ENCODE assay signal across 20 cellular contexts in the genomic region with DNA sequence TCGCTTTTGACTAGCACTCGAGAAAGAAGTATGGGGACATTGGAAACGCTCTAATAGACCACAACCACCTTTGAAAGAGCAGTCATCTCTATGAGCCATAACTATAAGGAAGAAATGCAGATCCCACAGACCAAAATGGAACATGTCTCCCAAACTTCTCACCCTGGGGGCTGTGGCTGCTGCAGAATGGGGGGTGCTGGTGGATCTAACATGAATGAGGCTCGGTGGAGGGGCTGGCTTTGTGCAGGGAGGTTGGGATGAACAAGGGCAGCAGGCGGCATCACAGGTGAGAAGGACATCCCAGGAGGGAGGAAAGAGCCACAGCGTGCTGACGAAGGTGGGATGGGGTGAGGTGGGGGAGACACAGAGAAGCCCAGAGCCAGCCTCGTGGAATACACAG. TPM values are rescaled to one million over a fixed set of nuclear protein-coding genes. Genes with fewer than 3 reads are reported as not detected.
DNase-seq lines count a peak whose midpoint lies in the region; ATAC-seq and TF ChIP-seq lines count a peak whose summit lies in the region.
"Had no signal": no experiment of that assay in that cellular context is flagged by ENCODE, and none has a peak within 500 bp of the region (broad histone marks: within the 10 kb centered on the region; RNA-seq: fewer than 3 reads in every experiment).

No MANE protein-coding gene starts in this region.

- no peaks in the 10 kb centered on the region for H3K9me2 ChIP-seq in MM.1S (replicated peaks; ENCODE audit: insufficient read depth, low read length)

- H3K36me3 Mint-ChIP-seq in CD4-positive, alpha-beta T cell (ENCODE audit: low read depth), result peaks cover 17% of the 10 kb centered on the region
- H3K36me3 Mint-ChIP-seq in activated CD4-positive, alpha-beta memory T cell treated with anti-CD3 and anti-CD28 coated beads for 36 hours, result no peaks in the 10 kb centered on the region
- no peaks in the 10 kb centered on the region for H3K36me3 Mint-ChIP-seq in neural progenitor cell
- H3K36me3 Mint-ChIP-seq: mesothelial cell of epicardium had no signal

- peak overlapping the region; percentile 97 for H3K4me3 Mint-ChIP-seq in CD4-positive, alpha-beta T cell
- H3K4me3 Mint-ChIP-seq in activated CD4-positive, alpha-beta memory T cell treated with anti-CD3 and anti-CD28 coated beads for 36 hours, result peak overlapping the region; percentile 76
- no peak overlapping the region for H3K4me3 Mint-ChIP-seq in neural progenitor cell
- H3K4me3 Mint-ChIP-seq: mesothelial cell of epicardium had no signal

- CTCF ChIA-PET in CD4-positive, alpha-beta T cell (lab: Charles Lee), result no interaction called here
- CTCF ChIA-PET in activated CD4-positive, alpha-beta memory T cell treated with anti-CD3 and anti-CD28 coated beads for 36 hours (lab: Charles Lee), result no interaction called here

- H3K4me1 Mint-ChIP-seq in CD4-positive, alpha-beta T cell (ENCODE audit: low read depth), result peaks cover 40% of the 10 kb centered on the region
- peaks cover 78% of the 10 kb centered on the region for H3K4me1 Mint-ChIP-seq in activated CD4-positive, alpha-beta memory T cell treated with anti-CD3 and anti-CD28 coated beads for 36 hours (ENCODE audit: low read depth)
- peaks cover 23% of the 10 kb centered on the region for H3K4me1 Mint-ChIP-seq in neural progenitor cell

- peak overlapping the region; percentile 95 for H3K27ac Mint-ChIP-seq in CD4-positive, alpha-beta T cell
- H3K27ac Mint-ChIP-seq in activated CD4-positive, alpha-beta memory T cell treated with anti-CD3 and anti-CD28 coated beads for 36 hours, result peak overlapping the region; percentile 72
- peak overlapping the region; percentile 52 for H3K27ac Mint-ChIP-seq in neural progenitor cell
- H3K27ac Mint-ChIP-seq: mesothelial cell of epicardium had no signal

- H4K20me1 ChIP-seq in neural progenitor cell (ENCODE audit: low read depth) (no peaks in the 10 kb centered on the region), MM.1S (ENCODE audit: insufficient read depth, low read length) (no peaks in the 10 kb centered on the region)

- H3K4me3 ChIP-seq in GM12864 (ENCODE audit: low read depth, low read length) (peak overlapping the region; percentile 27), neural progenitor cell (no peak overlapping the region), MM.1S (ENCODE audit: low read length) (no peak overlapping the region)
- H3K4me3 ChIP-seq: hepatocyte, suprapubic skin had no signal

- H3K9ac ChIP-seq in neural progenitor cell, result no peak overlapping the region
- no peak overlapping the region for H3K9ac ChIP-seq in MM.1S (ENCODE audit: low read length)

- no peaks in the 10 kb centered on the region for H3K27me3 Mint-ChIP-seq in CD4-positive, alpha-beta T cell
- H3K27me3 Mint-ChIP-seq in activated CD4-positive, alpha-beta memory T cell treated with anti-CD3 and anti-CD28 coated beads for 36 hours, result no peaks in the 10 kb centered on the region
- H3K27me3 Mint-ChIP-seq in neural progenitor cell (ENCODE audit: insufficient read depth, low read depth), result peaks cover 7% of the 10 kb centered on the region

- H3F3A ChIP-seq in neural progenitor cell (ENCODE audit: low read depth) (no peaks in the 10 kb centered on the region), MM.1S (ENCODE audit: insufficient read depth, low read length) (no peaks in the 10 kb centered on the region)

- H3K4me2 ChIP-seq in neural progenitor cell, result no peak overlapping the region
- H3K4me2 ChIP-seq in MM.1S (ENCODE audit: low read depth, low read length), result no peak overlapping the region
- H3K4me2 ChIP-seq: hepatocyte had no signal

- H3K27ac ChIP-seq in CD4-positive, alpha-beta T cell (ENCODE audit: low read depth, low read length), result peak overlapping the region; percentile 22
- no peak overlapping the region for H3K27ac ChIP-seq in neural progenitor cell
- H3K27ac ChIP-seq in MM.1S (ENCODE audit: low read length), result no peak overlapping the region
- H3K27ac ChIP-seq: hepatocyte, suprapubic skin had no signal

- no peak for TF ChIP-seq CTCF in CD4-positive, alpha-beta T cell (IDR thresholded peaks at IDR 0.05)
- TF ChIP-seq CTCF in GM12864 (IDR thresholded peaks at IDR 0.05; ENCODE audit: low read depth, low read length, missing control alignments), result no peak
- TF ChIP-seq CTCF in neural progenitor cell (IDR thresholded peaks at IDR 0.05), result no peak
- TF ChIP-seq CTCF in MM.1S (IDR thresholded peaks at IDR 0.05; ENCODE audit: low read length), result no peak

- no peaks in the 10 kb centered on the region for H3K9me3 Mint-ChIP-seq in CD4-positive, alpha-beta T cell
- no peaks in the 10 kb centered on the region for H3K9me3 Mint-ChIP-seq in activated CD4-positive, alpha-beta memory T cell treated with anti-CD3 and anti-CD28 coated beads for 36 hours
- H3K9me3 Mint-ChIP-seq in neural progenitor cell, result no peaks in the 10 kb centered on the region
- H3K9me3 Mint-ChIP-seq: mesothelial cell of epicardium had no signal

- H2AFZ ChIP-seq in neural progenitor cell (replicated peaks) (no peak overlapping the region), MM.1S (ENCODE audit: low read length) (no peak overlapping the region)
- H2AFZ ChIP-seq: hepatocyte had no signal

- DNase-seq in CD4-positive, alpha-beta T cell, result no peak
- DNase-seq in GM12864 (ENCODE audit: low read depth) (no peak), neural progenitor cell (ENCODE audit: low spot score) (no peak), NCI-H1417 treated with DMSO at 0.1 percent for 48 hours (lab: John Stamatoyannopoulos, UW) (no peak), left lobe of liver (ENCODE audit: low spot score) (no peak), MM.1S (no peak)
- DNase-seq in activated CD4-positive, alpha-beta memory T cell treated with anti-CD3 and anti-CD28 coated beads for 36 hours, result no peak
- DNase-seq: activated CD4-positive, alpha-beta T cell treated with anti-CD3 and anti-CD28 coated beads, Interleukin-2, amount 50 U/mL, for 4 hours; activated gamma-delta T cell treated with Interleukin-2 at 50 U/mL for 16 hours; C1 segment of cervical spinal cord; NCI-H1417; occipital lobe; right cardiac atrium had no signal

- no peaks in the 10 kb centered on the region for H3K27me3 ChIP-seq in CD4-positive, alpha-beta T cell (ENCODE audit: control insufficient read depth, insufficient read depth, low read length)
- H3K27me3 ChIP-seq in neural progenitor cell, result no peaks in the 10 kb centered on the region
- no peaks in the 10 kb centered on the region for H3K27me3 ChIP-seq in MM.1S (replicated peaks; ENCODE audit: insufficient read depth, low read length)
- H3K27me3 ChIP-seq: hepatocyte had no signal

- no peaks in the 10 kb centered on the region for H3K9me3 ChIP-seq in CD4-positive, alpha-beta T cell (ENCODE audit: control insufficient read depth, low read length)
- H3K9me3 ChIP-seq in neural progenitor cell (ENCODE audit: low read depth) (no peaks in the 10 kb centered on the region), MM.1S (replicated peaks; ENCODE audit: insufficient read depth, low read length) (no peaks in the 10 kb centered on the region)
- H3K9me3 ChIP-seq: suprapubic skin had no signal

- no peaks in the 10 kb centered on the region for H3K36me3 ChIP-seq in neural progenitor cell
- no peaks in the 10 kb centered on the region for H3K36me3 ChIP-seq in MM.1S (replicated peaks; ENCODE audit: insufficient read depth, low read length)
- H3K36me3 ChIP-seq: suprapubic skin had no signal

- no peak for ATAC-seq in CD4-positive, alpha-beta T cell (ENCODE audit: poor library complexity)
- ATAC-seq in left lobe of liver, result no peak
- ATAC-seq: right cardiac atrium had no signal

- peaks cover 4% of the 10 kb centered on the region for H3K4me1 ChIP-seq in neural progenitor cell
- peaks cover 12% of the 10 kb centered on the region; the same call in 1 of the 2 replicates for H3K4me1 ChIP-seq in MM.1S (ENCODE audit: low read length)

- POLR2A ChIA-PET in CD4-positive, alpha-beta T cell (lab: Charles Lee), result interaction anchor here (1.0 kb wide), 1 partner anchor 65 kb away, joined by 5 read pairs; no protein-coding TSS in a partner anchor
- POLR2A ChIA-PET in activated CD4-positive, alpha-beta memory T cell treated with anti-CD3 and anti-CD28 coated beads for 36 hours (lab: Charles Lee), result interaction anchor here (0.9 to 2.5 kb wide), 4 partner anchors 11 to 65 kb away, joined by 4 to 8 read pairs (median 5); a partner anchor contains a TSS

- H3K79me2 ChIP-seq in neural progenitor cell (ENCODE audit: low read depth), result no peaks in the 10 kb centered on the region
- no peaks in the 10 kb centered on the region for H3K79me2 ChIP-seq in MM.1S (ENCODE audit: low read length)
- H3K79me2 ChIP-seq: hepatocyte had no signal

- intact Hi-C loops in CD4-positive, alpha-beta T cell (cut with DNase I, micrococcal nuclease), result loop anchor here in 1 of 2 experiments (5.0 kb wide), 2 partner anchors 60 to 115 kb away; a partner anchor contains a TSS
- intact Hi-C loops in activated CD4-positive, alpha-beta memory T cell treated with anti-CD3 and anti-CD28 coated beads for 36 hours (cut with micrococcal nuclease), result loop anchor here (5.0 kb wide), 1 partner anchor 115 kb away; a partner anchor contains a TSS

RNA-seq across cellular contexts. Expression of a gene that starts 10.5 kb away (rescaled TPM):
- 10 to 100 TPM; 13.6 to 15.9 TPM for total RNA-seq in CD4-positive, alpha-beta T cell
- 1 to 10 TPM; 5.1 to 7.4 TPM for total RNA-seq in activated CD4-positive, alpha-beta memory T cell treated with anti-CD3 and anti-CD28 coated beads for 36 hours
- total RNA-seq in neural progenitor cell (ENCODE audit: low replicate concordance) (not detected in 2 replicates), left lobe of liver (not detected)
- total RNA-seq: astrocyte, chondrocyte, kidney epithelial cell, mesothelial cell of epicardium, occipital lobe, right cardiac atrium had no signal

RNA-seq across cellular contexts. Expression of a gene that starts 45.4 kb away (rescaled TPM):
- not detected for total RNA-seq in CD4-positive, alpha-beta T cell
- total RNA-seq in activated CD4-positive, alpha-beta memory T cell treated with anti-CD3 and anti-CD28 coated beads for 36 hours, result not detected
- total RNA-seq in neural progenitor cell (ENCODE audit: low replicate concordance), result not detected in 2 replicates
- total RNA-seq in left lobe of liver, result not detected
- total RNA-seq: astrocyte, chondrocyte, hepatocyte, HT1080, kidney epithelial cell, mesothelial cell of epicardium, occipital lobe, right cardiac atrium, suprapubic skin had no signal
